In genomic region chr14:105486333-105486973, GRCh38 we compare ENCODE assay signal across 9 cellular contexts. TPM values are rescaled to one million over a fixed set of nuclear protein-coding genes. Genes with fewer than 3 reads are reported as not detected.
A peak's percentile ranks its signal among the peaks of the same experiment; 100 is the strongest.
DNase-seq lines count a peak whose midpoint lies in the region; ATAC-seq and TF ChIP-seq lines count a peak whose summit lies in the region.
"Had no signal": no experiment of that assay in that cellular context is flagged by ENCODE, and none has a peak within 500 bp of the region (broad histone marks: within the 10 kb centered on the region; RNA-seq: fewer than 3 reads in every experiment).

Gene CRIP1, plus strand, starts transcription at chr14:105486886. Its CDS starts 374 bp downstream, at chr14:105487260.

- TF ChIP-seq CTCF in coronary artery (IDR thresholded peaks at IDR 0.05) (no peak), mucosa of descending colon (IDR thresholded peaks at IDR 0.05) (no peak), upper lobe of left lung (IDR thresholded peaks at IDR 0.05) (no peak), brain microvascular endothelial cell (IDR thresholded peaks at IDR 0.05; ENCODE audit: low read depth, low read length, missing control alignments) (no peak)

- no peak for TF ChIP-seq EP300 in upper lobe of left lung (IDR thresholded peaks at IDR 0.05)

- H3K4me1 Mint-ChIP-seq in activated CD8-positive, alpha-beta memory T cell treated with anti-CD3 and anti-CD28 coated beads, Interleukin-2, amount 10 ng/mL, durations not matched to agents 7 days and 5 days = peaks cover 31% of the 10 kb centered on the region

- no peaks in the 10 kb centered on the region for H3K27me3 Mint-ChIP-seq in activated CD8-positive, alpha-beta memory T cell treated with anti-CD3 and anti-CD28 coated beads, Interleukin-2, amount 10 ng/mL, durations not matched to agents 7 days and 5 days

- H3K36me3 Mint-ChIP-seq in activated CD8-positive, alpha-beta memory T cell treated with anti-CD3 and anti-CD28 coated beads, Interleukin-2, amount 10 ng/mL, durations not matched to agents 7 days and 5 days = peaks cover 2% of the 10 kb centered on the region

- 0 to 7% methylated on average over 3 to 25 of the region's 48 CpGs for WGBS in upper lobe of left lung, 2 donors

- intact Hi-C loops in mucosa of descending colon (cut with DNase I, micrococcal nuclease) = no loop called here

- no peak for ATAC-seq in activated CD8-positive, alpha-beta memory T cell treated with anti-CD3 and anti-CD28 coated beads, Interleukin-2, amount 10 ng/mL, durations not matched to agents 7 days and 5 days
- ATAC-seq in mucosa of descending colon (no peak), upper lobe of left lung (ENCODE audit: low FRiP score in 2 of 2) (no peak), HG03457 (IDR thresholded peaks at IDR 0.05; ENCODE audit: unreplicated experiment) (no peak)

- no peaks in the 10 kb centered on the region for H3K9me3 ChIP-seq in mucosa of descending colon
- H3K9me3 ChIP-seq in upper lobe of left lung = no peaks in the 10 kb centered on the region

- in situ Hi-C loops in brain microvascular endothelial cell (cut with HindIII; ENCODE audit: low pct_ligation_motif_present, low sequenced_read_pairs) = no loop called here

- H3K4me3 ChIP-seq in coronary artery = peak within 1 kb of the TSS; percentile 85
- H3K4me3 ChIP-seq in mucosa of descending colon = peak within 1 kb of the TSS; percentile 39
- H3K4me3 ChIP-seq in upper lobe of left lung = peak within 1 kb of the TSS; percentile 36 to 69 (median 52)
- no peak within 1 kb of the TSS for H3K4me3 ChIP-seq in brain microvascular endothelial cell (ENCODE audit: low read depth, low read length)

- H3K4me3 Mint-ChIP-seq in activated CD8-positive, alpha-beta memory T cell treated with anti-CD3 and anti-CD28 coated beads, Interleukin-2, amount 10 ng/mL, durations not matched to agents 7 days and 5 days = peak within 1 kb of the TSS; percentile 92

- H3K27ac ChIP-seq in coronary artery (peak within 1 kb of the TSS; percentile 96 to 100), upper lobe of left lung (peak within 1 kb of the TSS; percentile 88 to 98 (median 90)), brain microvascular endothelial cell (no peak within 1 kb of the TSS)
- H3K27ac ChIP-seq: C4-2B had no signal

- H3K27ac Mint-ChIP-seq in activated CD8-positive, alpha-beta memory T cell treated with anti-CD3 and anti-CD28 coated beads, Interleukin-2, amount 10 ng/mL, durations not matched to agents 7 days and 5 days = peak within 1 kb of the TSS; percentile 91

- CTCF ChIA-PET in activated CD8-positive, alpha-beta memory T cell treated with anti-CD3 and anti-CD28 coated beads, Interleukin-2, amount 10 ng/mL, durations not matched to agents 7 days and 5 days (lab: Charles Lee) = interaction anchor here (1.5 to 2.2 kb wide), 3 partner anchors 38 to 135 kb away, joined by 3 to 8 read pairs (median 4); no protein-coding TSS in a partner anchor

- H3K36me3 ChIP-seq in mucosa of descending colon (ENCODE audit: low read depth) (peaks cover 6% of the 10 kb centered on the region), upper lobe of left lung (no peaks in the 10 kb centered on the region), brain microvascular endothelial cell (replicated peaks) (no peaks in the 10 kb centered on the region)

- H3K4me1 ChIP-seq in mucosa of descending colon (ENCODE audit: low read depth) = peaks cover 75% of the 10 kb centered on the region
- peaks cover 81 to 93% (median 87%) of the 10 kb centered on the region in 4 donors for H3K4me1 ChIP-seq in upper lobe of left lung

- no peak for TF ChIP-seq POLR2A in upper lobe of left lung (IDR thresholded peaks at IDR 0.05)

- no peaks in the 10 kb centered on the region for H3K9me3 Mint-ChIP-seq in activated CD8-positive, alpha-beta memory T cell treated with anti-CD3 and anti-CD28 coated beads, Interleukin-2, amount 10 ng/mL, durations not matched to agents 7 days and 5 days (ENCODE audit: low read depth)

- H3K27me3 ChIP-seq in upper lobe of left lung = peaks cover 0 to 3% (median 0%) of the 10 kb centered on the region in 4 donors
- peaks cover 19% of the 10 kb centered on the region for H3K27me3 ChIP-seq in brain microvascular endothelial cell (replicated peaks)

- DNase-seq in activated CD8-positive, alpha-beta memory T cell treated with anti-CD3 and anti-CD28 coated beads, Interleukin-2, amount 10 ng/mL, durations not matched to agents 7 days and 5 days = no peak
- no peak for DNase-seq in activated CD8-positive, alpha-beta memory T cell treated with anti-CD3 and anti-CD28 coated beads, Interleukin-2, amount 50 U/mL, for 4 hours
- DNase-seq in coronary artery (ENCODE audit: low spot score) (no peak), mucosa of descending colon (peak in 1 of 3 donors; percentile 41), upper lobe of left lung (peak in 1 of 2 donors; percentile 88), brain microvascular endothelial cell (no peak), NCI-H2196 treated with DMSO at 0.1 percent for 48 hours (lab: John Stamatoyannopoulos, UW; ENCODE audit: unreplicated experiment) (no peak)

RNA-seq across cellular contexts. Expression of gene CRIP1, which starts in this region (rescaled TPM):
- total RNA-seq in activated CD8-positive, alpha-beta memory T cell treated with anti-CD3 and anti-CD28 coated beads, Interleukin-2, amount 10 ng/mL, durations not matched to agents 7 days and 5 days = 100 to 1,000 TPM; 546 to 574 TPM
- total RNA-seq in mucosa of descending colon (100 to 1,000 TPM in 2 of 3 donors, 10 to 100 TPM in 1; 41.3 to 144 (median 142) TPM), upper lobe of left lung (100 to 1,000 TPM in 4 of 6 donors, 10 to 100 TPM in 2; 26.2 to 425 (median 200) TPM)
